Comparison of ENCODE assay signal across 12 cellular contexts in the genomic region with DNA sequence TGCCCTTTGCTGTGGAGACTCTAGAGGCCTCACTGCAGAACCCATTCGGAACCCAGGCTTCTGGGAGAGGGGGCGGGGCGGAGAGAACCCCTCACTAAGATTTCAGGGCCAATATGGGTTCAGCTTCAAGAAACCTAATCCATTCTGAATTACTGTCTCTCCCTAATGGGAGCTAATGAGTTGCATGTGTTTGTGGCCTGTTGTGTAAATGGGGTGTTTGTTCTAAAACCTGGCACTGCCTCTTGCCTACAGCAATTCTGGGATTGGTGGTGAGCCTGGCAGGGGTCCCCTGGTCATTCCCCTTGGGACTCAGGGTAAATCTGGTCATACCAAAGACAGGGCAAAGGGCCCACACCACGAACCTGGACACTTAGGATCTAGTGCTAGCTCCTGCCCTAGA. TPM values are rescaled to one million over a fixed set of nuclear protein-coding genes. Genes with fewer than 3 reads are reported as not detected.
DNase-seq lines count a peak whose midpoint lies in the region; ATAC-seq and TF ChIP-seq lines count a peak whose summit lies in the region.
"Had no signal": no experiment of that assay in that cellular context is flagged by ENCODE, and none has a peak within 500 bp of the region (broad histone marks: within the 10 kb centered on the region; RNA-seq: fewer than 3 reads in every experiment).

No MANE protein-coding gene starts in this region.

- H3K27me3 ChIP-seq in GM23248 (replicated peaks; ENCODE audit: insufficient read depth) (peaks cover 19% of the 10 kb centered on the region), lung (ENCODE audit: control insufficient read depth, insufficient read depth) (no peaks in the 10 kb centered on the region), stomach (peaks cover 4 to 46% (median 22%) of the 10 kb centered on the region in 3 donors)

- no peak overlapping the region for H3K4me3 ChIP-seq in GM23248
- no peak overlapping the region for H3K4me3 ChIP-seq in lung
- H3K4me3 ChIP-seq in stomach: peak overlapping the region in 1 of 4 donors; percentile 44

- peak overlapping the region; percentile 19; the same call in 1 of the 2 replicates for H3K27ac ChIP-seq in GM23248
- H3K27ac ChIP-seq in lung (ENCODE audit: low read depth in 1 of 2, low read length in 1 of 2): peak overlapping the region; percentile 27 to 67
- peak overlapping the region; percentile 72 to 88 (median 79) for H3K27ac ChIP-seq in stomach

- no peaks in the 10 kb centered on the region for H3K9me2 ChIP-seq in GM23248 (ENCODE audit: insufficient read depth)

- no peak overlapping the region for H3K4me2 ChIP-seq in GM23248 (ENCODE audit: unreplicated experiment)

- H3K36me3 ChIP-seq in GM23248 (ENCODE audit: low read depth) (no peaks in the 10 kb centered on the region), lung (ENCODE audit: control insufficient read depth in 2 of 2, insufficient read depth in 2 of 2, low read length in 2 of 2) (no peaks in the 10 kb centered on the region), stomach (no peaks in the 10 kb centered on the region)

- H3K4me3 Mint-ChIP-seq in brain: peak overlapping the region; percentile 31 to 78 (median 61)

- intact Hi-C loops in stomach (cut with DNase I; ENCODE audit: low total_unique reads): no loop called here

- no peak for TF ChIP-seq EP300 in stomach (IDR thresholded peaks at IDR 0.05)

- DNase-seq in GM23248: no peak
- no peak for DNase-seq in lung (ENCODE audit: low spot score)
- no peak for DNase-seq in stomach
- no peak for DNase-seq in AG08395 (ENCODE audit: low spot score)
- DNase-seq in DMS53 (lab: John Stamatoyannopoulos, UW): no peak
- DNase-seq in pons (ENCODE audit: low spot score): no peak
- no peak for DNase-seq in NCI-H2227 (lab: John Stamatoyannopoulos, UW; ENCODE audit: unreplicated experiment)
- DNase-seq: NCI-H187 treated with DMSO at 0.1 percent for 48 hours, T1000 had no signal

- peaks cover 29% of the 10 kb centered on the region for H3K4me1 Mint-ChIP-seq in brain

- no peaks in the 10 kb centered on the region for H3K36me3 Mint-ChIP-seq in brain

- in situ Hi-C loops in GM23248 (cut with MboI): no loop called here

- H3K9me3 ChIP-seq in GM23248 (ENCODE audit: low read depth): no peaks in the 10 kb centered on the region
- H3K9me3 ChIP-seq in lung (ENCODE audit: control insufficient read depth in 2 of 2, insufficient read depth in 1 of 2, low read length in 1 of 2): no peaks in the 10 kb centered on the region
- H3K9me3 ChIP-seq in stomach: no peaks in the 10 kb centered on the region

- peak overlapping the region in 2 of 5 experiments; percentile 54 to 96 for H3K27ac Mint-ChIP-seq in brain

- H3K9ac ChIP-seq in GM23248: no peak overlapping the region

- no peak for ATAC-seq in lung (ENCODE audit: insufficient read depth, low FRiP score)

- no peak for TF ChIP-seq CTCF in brain (conservative IDR thresholded peaks at IDR 0.05)
- no peak for TF ChIP-seq CTCF in lung (IDR thresholded peaks at IDR 0.05; ENCODE audit: control extremely low read depth, extremely low read depth)
- no peak for TF ChIP-seq CTCF in stomach (IDR thresholded peaks at IDR 0.05)

- peaks cover 78% of the 10 kb centered on the region for H3K27me3 Mint-ChIP-seq in brain

- WGBS in GM23248 (ENCODE audit: low coverage in 1 of 2, low lambda C conversion rate in 2 of 2, missing lambda C conversion rate in 2 of 2), 2 experiments: 9 to 10% methylated on average over 4 of the region's 4 CpGs
- 86 to 93% methylated on average over 4 of the region's 4 CpGs for WGBS in lung, 2 donors
- WGBS in stomach, 5 donors: 66 to 83% (median 77%) methylated on average over 4 of the region's 4 CpGs

- H3K79me2 ChIP-seq in GM23248 (ENCODE audit: insufficient read depth): no peaks in the 10 kb centered on the region

- no peak overlapping the region for H2AFZ ChIP-seq in GM23248

- peaks cover 22% of the 10 kb centered on the region for H3F3A ChIP-seq in GM23248 (ENCODE audit: insufficient read depth)

- no peak for TF ChIP-seq POLR2A in stomach (IDR thresholded peaks at IDR 0.05)

- H4K20me1 ChIP-seq in GM23248 (ENCODE audit: insufficient read depth): no peaks in the 10 kb centered on the region

- H3K9me3 Mint-ChIP-seq in brain: peaks cover 0 to 6% (median 0%) of the 10 kb centered on the region in 5 experiments

- H3K4me1 ChIP-seq in GM23248 (ENCODE audit: insufficient read depth) (peaks cover 35% of the 10 kb centered on the region), lung (ENCODE audit: control insufficient read depth in 2 of 2, insufficient read depth in 2 of 2, low read length in 2 of 2) (peaks cover 3 to 27% of the 10 kb centered on the region in 2 donors), stomach (peaks cover 41 to 56% (median 45%) of the 10 kb centered on the region in 4 donors)

RNA-seq across cellular contexts. Expression of a gene that starts 0.6 kb away (rescaled TPM):
- total RNA-seq in GM23248 (2014; rRNA removed; shearing (Covaris generic)): not detected in 2 replicates
- polyA plus RNA-seq in GM23248 (2016; fragmentation: Nextera tagmentation; extraction: Ambion mirVana) (not detected in 2 replicates), brain (ENCODE audit: insufficient read depth, low read depth, low replicate concordance) (9.1 TPM), lung (10 to 100 TPM; 13.8 to 14.8 TPM), stomach (10 to 100 TPM in 2 of 3 donors, 1 to 10 TPM in 1; 7.0 to 17.1 (median 12.2) TPM)
- total RNA-seq in lung (10 to 100 TPM; 31.6 to 75.7 TPM), stomach (10 to 100 TPM in 2 of 5 donors, 1 to 10 TPM in 2, under 1 TPM in 1; 0.58 to 27.7 (median 9.6) TPM)
- total RNA-seq: dermis blood vessel endothelial cell, pulmonary artery endothelial cell had no signal

RNA-seq across cellular contexts. Expression of a gene that starts 8.1 kb away (rescaled TPM):
- not detected in 2 replicates for total RNA-seq in GM23248 (2014; rRNA removed; shearing (Covaris generic))
- not detected in 2 replicates for polyA plus RNA-seq in GM23248 (2016; fragmentation: Nextera tagmentation; extraction: Ambion mirVana)
- not detected for polyA plus RNA-seq in brain (ENCODE audit: insufficient read depth, low read depth, low replicate concordance)
- total RNA-seq in lung: under 1 TPM; 0.21 to 0.23 TPM
- under 1 TPM; 0.04 to 0.14 TPM for polyA plus RNA-seq in lung
- under 1 TPM in 1 of 5 donors, not detected in 4; 0.18 TPM for total RNA-seq in stomach
- polyA plus RNA-seq in stomach: not detected
- total RNA-seq: dermis blood vessel endothelial cell, pulmonary artery endothelial cell had no signal

RNA-seq across cellular contexts. Expression of a gene that starts 23.2 kb away (rescaled TPM):
- total RNA-seq in GM23248 (2014; rRNA removed; shearing (Covaris generic)): not detected in 2 replicates
- polyA plus RNA-seq in GM23248 (2016; fragmentation: Nextera tagmentation; extraction: Ambion mirVana): not detected in 2 replicates
- polyA plus RNA-seq in brain (ENCODE audit: insufficient read depth, low read depth, low replicate concordance): 0.51 TPM
- total RNA-seq in lung: 1 to 10 TPM in 1 of 2 donors, under 1 TPM in 1; 0.85 to 3.0 TPM
- 1 to 10 TPM in 1 of 2 donors, under 1 TPM in 1; 0.98 to 7.3 TPM for polyA plus RNA-seq in lung
- 10 to 100 TPM in 1 of 5 donors, not detected in 4; 19.7 TPM for total RNA-seq in stomach
- polyA plus RNA-seq in stomach: under 1 TPM in 2 of 3 donors, not detected in 1; 0.38 to 0.62 TPM
- total RNA-seq: dermis blood vessel endothelial cell, pulmonary artery endothelial cell had no signal

RNA-seq across cellular contexts. Expression of a gene that starts 39.0 kb away (rescaled TPM):
- 25.3 and 26.4 TPM in 2 replicates for total RNA-seq in GM23248 (2014; rRNA removed; shearing (Covaris generic))
- polyA plus RNA-seq in GM23248 (2016; fragmentation: Nextera tagmentation; extraction: Ambion mirVana) (22.2 and 23.8 TPM in 2 replicates), brain (ENCODE audit: insufficient read depth, low read depth, low replicate concordance) (6.9 TPM), lung (1 to 10 TPM; 5.0 to 8.2 TPM), stomach (10 to 100 TPM in 1 of 3 donors, 1 to 10 TPM in 2; 5.3 to 12.0 (median 6.1) TPM)
- total RNA-seq in lung (10 to 100 TPM; 14.4 to 15.0 TPM), stomach (100 to 1,000 TPM in 1 of 5 donors, 10 to 100 TPM in 2, 1 to 10 TPM in 1, not detected in 1; 9.7 to 105 (median 20.2) TPM)

RNA-seq across cellular contexts. Expression of a gene that starts 46.6 kb away (rescaled TPM):
- 0.43 and 0.63 TPM in 2 replicates for total RNA-seq in GM23248 (2014; rRNA removed; shearing (Covaris generic))
- polyA plus RNA-seq in GM23248 (2016; fragmentation: Nextera tagmentation; extraction: Ambion mirVana) (0.38 and 0.89 TPM in 2 replicates), brain (ENCODE audit: insufficient read depth, low read depth, low replicate concordance) (1.1 TPM), lung (1 to 10 TPM in 1 of 2 donors, under 1 TPM in 1; 0.96 to 2.2 TPM), stomach (1 to 10 TPM in 2 of 3 donors, not detected in 1; 2.9 to 4.0 TPM)
- total RNA-seq in lung (1 to 10 TPM; 4.7 to 5.4 TPM), stomach (1 to 10 TPM in 4 of 5 donors, not detected in 1; 1.8 to 5.3 (median 2.6) TPM)

Comparison
In these comparisons a context has a peak if more than half of its experiments do, and no peak if none do; other contexts are left out.
1. H3K27ac ChIP-seq: peak in every context shown above with its lines; median percentile 79 in stomach; 47 in lung; 19 in GM23248.